ENCODE assay signal across 20 cellular contexts in the genomic region with DNA sequence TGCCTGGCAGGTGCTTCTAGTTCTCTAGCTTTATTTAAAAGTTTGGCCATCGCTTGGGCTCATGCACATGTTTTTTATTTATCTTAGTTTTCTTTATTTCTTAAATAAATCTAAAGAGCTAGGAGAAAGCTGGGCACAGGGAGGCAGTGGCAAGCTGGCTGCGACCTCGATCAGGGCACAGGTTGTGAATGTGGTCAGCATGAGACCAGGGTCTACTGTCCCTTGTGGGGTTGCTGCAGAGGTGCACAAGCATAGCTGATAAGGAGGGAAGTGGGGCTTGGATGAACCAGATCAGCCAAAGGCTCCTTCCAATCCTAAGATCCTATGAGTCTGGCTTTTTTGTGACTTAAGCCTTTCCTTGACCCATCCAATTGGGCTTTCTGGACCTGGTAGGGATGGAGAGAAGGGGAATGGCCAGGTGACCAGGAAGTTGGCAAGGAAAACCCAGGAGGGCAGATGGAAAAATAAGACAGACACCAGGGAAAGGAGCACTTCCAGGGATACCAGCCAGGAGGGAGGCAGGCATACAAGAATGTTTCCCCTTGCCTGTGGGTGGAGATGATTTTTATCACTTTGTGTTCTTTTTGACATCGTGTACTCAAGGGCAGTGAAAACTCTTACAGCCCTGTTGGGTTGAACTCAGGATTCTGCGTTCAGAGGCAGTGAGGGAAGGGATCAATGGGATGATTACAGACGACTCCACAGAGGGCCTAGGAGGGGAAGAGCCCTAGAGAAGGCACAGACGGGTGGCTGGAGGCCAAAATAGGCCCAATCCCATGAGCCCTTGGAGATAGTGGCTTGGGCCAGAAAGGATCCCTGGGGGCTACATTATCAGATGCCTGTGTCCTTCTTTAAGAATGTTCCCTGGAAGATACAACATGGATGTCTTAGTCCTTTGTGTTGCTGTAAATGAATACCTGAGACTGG. TPM values are rescaled to one million over a fixed set of nuclear protein-coding genes. Genes with fewer than 3 reads are reported as not detected.
DNase-seq lines count a peak whose midpoint lies in the region; ATAC-seq and TF ChIP-seq lines count a peak whose summit lies in the region.
"Had no signal": no experiment of that assay in that cellular context is flagged by ENCODE, and none has a peak within 500 bp of the region (broad histone marks: within the 10 kb centered on the region; RNA-seq: fewer than 3 reads in every experiment).

No MANE protein-coding gene starts in this region.

- no peaks in the 10 kb centered on the region for H3K27me3 ChIP-seq in esophagus squamous epithelium
- no peaks in the 10 kb centered on the region for H3K27me3 ChIP-seq in prostate gland (replicated peaks; ENCODE audit: insufficient read depth)
- no peaks in the 10 kb centered on the region for H3K27me3 ChIP-seq in upper lobe of right lung

- intact Hi-C loops in Right ventricle myocardium inferior (cut with DNase I) (loop anchor here (5.0 kb wide), 2 partner anchors 55 to 215 kb away; a partner anchor contains a TSS), cardiac septum (cut with DNase I) (no loop called here), esophagus squamous epithelium (cut with DNase I) (no loop called here), prostate gland (cut with DNase I) (no loop called here), upper lobe of right lung (cut with DNase I) (no loop called here)

- H3K27ac ChIP-seq in esophagus squamous epithelium (peak overlapping the region; percentile 56 to 89 (median 80)), prostate gland (peak overlapping the region; percentile 38 to 63), upper lobe of right lung (peak overlapping the region; percentile 89)
- H3K27ac ChIP-seq: C4-2B had no signal

- TF ChIP-seq CTCF in esophagus squamous epithelium (IDR thresholded peaks at IDR 0.05) (no peak), prostate gland (IDR thresholded peaks at IDR 0.05) (no peak), upper lobe of right lung (IDR thresholded peaks at IDR 0.05) (peak; percentile 24)

- 80 to 85% methylated on average over 7 of the region's 7 CpGs for WGBS in esophagus squamous epithelium, 2 donors
- WGBS in prostate gland = 47% methylated on average over 7 of the region's 7 CpGs

- no peak for DNase-seq in Right ventricle myocardium inferior (ENCODE audit: missing footprints)
- no peak for DNase-seq in cardiac septum (ENCODE audit: low spot score)
- DNase-seq in esophagus squamous epithelium (lab: John Stamatoyannopoulos, UW) = no peak
- DNase-seq in prostate gland (ENCODE audit: low spot score) = no peak
- no peak for DNase-seq in upper lobe of right lung
- DNase-seq in occipital lobe (lab: John Stamatoyannopoulos, UW) = no peak
- DNase-seq in COLO829 (ENCODE audit: low spot score) = no peak
- DNase-seq: 8988T; activated naive CD8-positive, alpha-beta T cell treated with anti-CD3 and anti-CD28 coated beads, Interleukin-2, amount 50 U/mL, for 24 hours; DMS 273 treated with DMSO at 0.1 percent for 48 hours; effector memory CD8-positive, alpha-beta T cell; GF-D8; kidney glomerular epithelial cell; NCI-H1105 treated with DMSO at 0.1 percent for 48 hours; NCI-H2227 treated with DMSO at 0.1 percent for 48 hours had no signal

- H3K4me1 ChIP-seq in esophagus squamous epithelium (peaks cover 8 to 55% (median 37%) of the 10 kb centered on the region in 3 donors), prostate gland (replicated peaks) (peaks cover 2% of the 10 kb centered on the region), upper lobe of right lung (peaks cover 42% of the 10 kb centered on the region)

- ATAC-seq in Right ventricle myocardium inferior (peak; percentile 14), upper lobe of right lung (peak; percentile 4), GM18858 (IDR thresholded peaks at IDR 0.05; ENCODE audit: unreplicated experiment) (no peak)
- ATAC-seq: activated naive CD8-positive, alpha-beta T cell treated with anti-CD3 and anti-CD28 coated beads, Interleukin-2, amount 50 U/mL, for 24 hours; effector memory CD8-positive, alpha-beta T cell had no signal

- TF ChIP-seq POLR2A in esophagus squamous epithelium (IDR thresholded peaks at IDR 0.05) (no peak), prostate gland (IDR thresholded peaks at IDR 0.05) (no peak)

- H3K9me3 ChIP-seq in esophagus squamous epithelium (no peaks in the 10 kb centered on the region), prostate gland (no peaks in the 10 kb centered on the region), upper lobe of right lung (no peaks in the 10 kb centered on the region)

- H3K36me3 ChIP-seq in esophagus squamous epithelium = peaks cover 0 to 34% (median 3%) of the 10 kb centered on the region in 3 donors
- no peaks in the 10 kb centered on the region for H3K36me3 ChIP-seq in prostate gland
- no peaks in the 10 kb centered on the region for H3K36me3 ChIP-seq in upper lobe of right lung

- H3K4me3 ChIP-seq in esophagus squamous epithelium (no peak overlapping the region), prostate gland (no peak overlapping the region), upper lobe of right lung (no peak overlapping the region)

RNA-seq across cellular contexts. Expression of a gene that starts 8.5 kb away (rescaled TPM):
- total RNA-seq in Right ventricle myocardium inferior = 19.6 TPM
- not detected for total RNA-seq in cardiac septum
- total RNA-seq in esophagus squamous epithelium = 100 to 1,000 TPM in 2 of 4 donors, 10 to 100 TPM in 2; 14.0 to 147 (median 109) TPM
- total RNA-seq in prostate gland = 10 to 100 TPM; 41.4 to 73.3 TPM
- total RNA-seq in upper lobe of right lung = 268 TPM
- not detected for total RNA-seq in occipital lobe
- total RNA-seq: activated T-helper 1 cell treated with anti-CD3 and anti-CD28 coated beads, Interleukin-12 subunit alpha, Interleukin-12 subunit beta, Interleukin-2, Interleukin-4 antibody, amounts not matched to agents 30 ng/mL and 10 ng/mL and 1 ng/mL, durations not matched to agents 14 hours and 24 hours and 36 hours; LHCN-M2; mononuclear cell had no signal

Comparison
In these comparisons a context has a peak if more than half of its experiments do, and no peak if none do; other contexts are left out.
1. RNA of a gene that starts 8.5 kb away (total RNA-seq): 268 TPM in upper lobe of right lung (single experiment), 14.0 to 147 TPM in esophagus squamous epithelium, 41.4 to 73.3 TPM in prostate gland and 19.6 TPM in Right ventricle myocardium inferior (single experiment); not detected in cardiac septum (single experiment) and not detected in occipital lobe (single experiment); every median in the first group is over 10 times any median in the second.
2. Peak in every context shown above with its lines, with median percentiles within 50 percentile points of each other: H3K27ac ChIP-seq.